28 cellular contexts compared by ENCODE assay signal in genomic region chr9:92247296-92247695, GRCh38. TPM values are rescaled to one million over a fixed set of nuclear protein-coding genes. Genes with fewer than 3 reads are reported as not detected.
DNase-seq lines count a peak whose midpoint lies in the region; ATAC-seq and TF ChIP-seq lines count a peak whose summit lies in the region.
"Had no signal": no experiment of that assay in that cellular context is flagged by ENCODE, and none has a peak within 500 bp of the region (broad histone marks: within the 10 kb centered on the region; RNA-seq: fewer than 3 reads in every experiment).

No MANE protein-coding gene starts in this region.

- no peaks in the 10 kb centered on the region for H3K36me3 ChIP-seq in hepatocyte (replicated peaks; ENCODE audit: insufficient read depth, low read depth)

- H3K4me1 ChIP-seq in hepatocyte (ENCODE audit: insufficient read depth), result no peaks in the 10 kb centered on the region
- H3K4me1 ChIP-seq: Peyer's patch had no signal

- H3K79me2 ChIP-seq in hepatocyte, result no peaks in the 10 kb centered on the region

- POLR2A ChIA-PET in activated CD4-positive, alpha-beta memory T cell treated with anti-CD3 and anti-CD28 coated beads for 36 hours (lab: Charles Lee), result no interaction called here

- no peak overlapping the region for H3K4me3 ChIP-seq in hepatocyte
- H3K4me3 ChIP-seq: GM23248, Peyer's patch had no signal

- no peaks in the 10 kb centered on the region for H3K27me3 ChIP-seq in hepatocyte
- H3K27me3 ChIP-seq: Peyer's patch had no signal

- no peak for TF ChIP-seq CTCF in hepatocyte (IDR thresholded peaks at IDR 0.05; ENCODE audit: poor library complexity)

- peak overlapping the region; percentile 40 for H3K27ac ChIP-seq in hepatocyte
- H3K27ac ChIP-seq: 22Rv1, Peyer's patch, WERI-Rb-1 had no signal

- intact Hi-C loops in activated CD4-positive, alpha-beta memory T cell treated with anti-CD3 and anti-CD28 coated beads for 36 hours (cut with micrococcal nuclease), result loop anchor here (5.0 to 10.0 kb wide), 2 partner anchors 35 to 102 kb away; no protein-coding TSS in a partner anchor

- peak overlapping the region; percentile 44 for H3K27ac Mint-ChIP-seq in activated T-cell treated with anti-CD3 and anti-CD28 coated beads, Interleukin-2, amount 50 U/mL, for 24 hours
- H3K27ac Mint-ChIP-seq in activated CD4-positive, alpha-beta memory T cell treated with anti-CD3 and anti-CD28 coated beads for 36 hours, result no peak overlapping the region
- H3K27ac Mint-ChIP-seq: activated T-helper 2 cell treated with anti-CD3 and anti-CD28 coated beads, Interferon-gamma antibody, Interleukin-2, Interleukin-4, amounts not matched to agents 10 μg/mL and 5 μg/mL and 100 μg/mL, durations not matched to agents 14 hours and 24 hours and 36 hours; B cell; memory B cell; T-helper 2 cell treated with Interferon-gamma antibody and Interleukin-4, amounts not matched to agents 5 μg/mL and 100 μg/mL, for 36 hours; type B pancreatic cell had no signal

- no peak overlapping the region for H3K4me2 ChIP-seq in hepatocyte
- H3K4me2 ChIP-seq: SK-N-SH had no signal

- no peak overlapping the region for H3K4me3 Mint-ChIP-seq in activated T-cell treated with anti-CD3 and anti-CD28 coated beads, Interleukin-2, amount 50 U/mL, for 24 hours
- H3K4me3 Mint-ChIP-seq in activated T-cell treated with anti-CD3 and anti-CD28 coated beads, Interleukin-2, amount 50 U/mL, for 4 hours, result no peak overlapping the region
- H3K4me3 Mint-ChIP-seq in activated CD4-positive, alpha-beta memory T cell treated with anti-CD3 and anti-CD28 coated beads for 36 hours, result no peak overlapping the region
- H3K4me3 Mint-ChIP-seq: activated naive CD8-positive, alpha-beta T cell treated with anti-CD3 and anti-CD28 coated beads for 36 hours; B cell; IgD-negative memory B cell; memory B cell; T-helper 2 cell treated with Interferon-gamma antibody and Interleukin-4, amounts not matched to agents 5 μg/mL and 100 μg/mL, for 36 hours; type B pancreatic cell had no signal

- H3K9me3 ChIP-seq in hepatocyte (ENCODE audit: low read depth), result no peaks in the 10 kb centered on the region
- H3K9me3 ChIP-seq: Peyer's patch, SK-N-SH had no signal

- no peaks in the 10 kb centered on the region for H3K9me3 Mint-ChIP-seq in activated T-cell treated with anti-CD3 and anti-CD28 coated beads, Interleukin-2, amount 50 U/mL, for 24 hours
- H3K9me3 Mint-ChIP-seq in activated T-cell treated with anti-CD3 and anti-CD28 coated beads, Interleukin-2, amount 50 U/mL, for 4 hours, result no peaks in the 10 kb centered on the region
- no peaks in the 10 kb centered on the region for H3K9me3 Mint-ChIP-seq in activated CD4-positive, alpha-beta memory T cell treated with anti-CD3 and anti-CD28 coated beads for 36 hours
- H3K9me3 Mint-ChIP-seq: activated naive CD8-positive, alpha-beta T cell treated with anti-CD3 and anti-CD28 coated beads for 36 hours; activated T-helper 2 cell treated with anti-CD3 and anti-CD28 coated beads, Interferon-gamma antibody, Interleukin-2, Interleukin-4, amounts not matched to agents 10 μg/mL and 5 μg/mL and 100 μg/mL, durations not matched to agents 14 hours and 24 hours and 36 hours; IgD-negative memory B cell; memory B cell; T-helper 2 cell treated with Interferon-gamma antibody and Interleukin-4, amounts not matched to agents 5 μg/mL and 100 μg/mL, for 36 hours; type B pancreatic cell had no signal

- 85% methylated on average over 4 of the region's 4 CpGs for WGBS in hepatocyte (ENCODE audit: low lambda C conversion rate, missing lambda C conversion rate)

- peaks cover 96% of the 10 kb centered on the region for H3K36me3 Mint-ChIP-seq in activated T-cell treated with anti-CD3 and anti-CD28 coated beads, Interleukin-2, amount 50 U/mL, for 24 hours (ENCODE audit: low read depth)
- H3K36me3 Mint-ChIP-seq in activated T-cell treated with anti-CD3 and anti-CD28 coated beads, Interleukin-2, amount 50 U/mL, for 4 hours (ENCODE audit: insufficient read depth), result peaks cover 67% of the 10 kb centered on the region
- H3K36me3 Mint-ChIP-seq in activated CD4-positive, alpha-beta memory T cell treated with anti-CD3 and anti-CD28 coated beads for 36 hours, result peaks cover 78% of the 10 kb centered on the region

- CTCF ChIA-PET in activated CD4-positive, alpha-beta memory T cell treated with anti-CD3 and anti-CD28 coated beads for 36 hours (lab: Charles Lee), result no interaction called here

- H3K9me2 ChIP-seq in hepatocyte (replicated peaks; ENCODE audit: insufficient read depth), result no peaks in the 10 kb centered on the region
- H3K9me2 ChIP-seq: SK-N-SH had no signal

- peaks cover 4% of the 10 kb centered on the region for H3K4me1 Mint-ChIP-seq in activated T-cell treated with anti-CD3 and anti-CD28 coated beads, Interleukin-2, amount 50 U/mL, for 24 hours (ENCODE audit: low read depth)
- H3K4me1 Mint-ChIP-seq in activated T-cell treated with anti-CD3 and anti-CD28 coated beads, Interleukin-2, amount 50 U/mL, for 4 hours (ENCODE audit: low read depth), result no peaks in the 10 kb centered on the region
- peaks cover 10% of the 10 kb centered on the region for H3K4me1 Mint-ChIP-seq in activated CD4-positive, alpha-beta memory T cell treated with anti-CD3 and anti-CD28 coated beads for 36 hours (ENCODE audit: low read depth)
- H3K4me1 Mint-ChIP-seq: activated naive CD8-positive, alpha-beta T cell treated with anti-CD3 and anti-CD28 coated beads for 36 hours; B cell; IgD-negative memory B cell; memory B cell had no signal

- no peak overlapping the region for H2AFZ ChIP-seq in hepatocyte
- H2AFZ ChIP-seq: GM23248 had no signal

- H4K20me1 ChIP-seq in hepatocyte (ENCODE audit: insufficient read depth, poor library complexity, severe bottlenecking), result no peaks in the 10 kb centered on the region

- H3K27me3 Mint-ChIP-seq in activated T-cell treated with anti-CD3 and anti-CD28 coated beads, Interleukin-2, amount 50 U/mL, for 24 hours, result no peaks in the 10 kb centered on the region
- H3K27me3 Mint-ChIP-seq in activated T-cell treated with anti-CD3 and anti-CD28 coated beads, Interleukin-2, amount 50 U/mL, for 4 hours (ENCODE audit: low read depth), result no peaks in the 10 kb centered on the region
- no peaks in the 10 kb centered on the region for H3K27me3 Mint-ChIP-seq in activated CD4-positive, alpha-beta memory T cell treated with anti-CD3 and anti-CD28 coated beads for 36 hours
- H3K27me3 Mint-ChIP-seq: activated naive CD8-positive, alpha-beta T cell treated with anti-CD3 and anti-CD28 coated beads for 36 hours; B cell; IgD-negative memory B cell; memory B cell; type B pancreatic cell had no signal

- no peak for DNase-seq in activated T-cell treated with anti-CD3 and anti-CD28 coated beads, Interleukin-2, amount 50 U/mL, for 24 hours
- DNase-seq in activated T-cell treated with anti-CD3 and anti-CD28 coated beads, Interleukin-2, amount 50 U/mL, for 4 hours, result no peak
- DNase-seq in brain pericyte (ENCODE audit: low read depth, low spot score) (peak; percentile 41), hepatocyte (ENCODE audit: low spot score) (peak; percentile 61), smooth muscle cell of the brain vasculature (ENCODE audit: low read depth, low spot score) (peak; percentile 52), hepatic stellate cell (ENCODE audit: low spot score) (no peak)
- no peak for DNase-seq in activated CD4-positive, alpha-beta memory T cell treated with anti-CD3 and anti-CD28 coated beads for 36 hours
- DNase-seq: activated CD4-positive, alpha-beta T cell treated with anti-CD3 and anti-CD28 coated beads, Interleukin-2, amount 50 U/mL, for 1 hour; activated naive CD8-positive, alpha-beta T cell treated with anti-CD3 and anti-CD28 coated beads for 36 hours; COR-L47; GM23248; left colon; MM.1S; NCI-H1436 treated with DMSO at 0.1 percent for 48 hours; NCI-H524; NK-92 treated with Interleukin-12 subunit alpha and Interleukin-12 subunit beta, amount 100 ng/mL, for 24 hours; Peyer's patch; SK-N-SH; stimulated activated CD8-positive, alpha-beta memory T cell treated with anti-CD3 and anti-CD28 coated beads, Interleukin-4, amount 100 ng/mL, for 48 hours; WERI-Rb-1 had no signal

- ATAC-seq in activated T-cell treated with anti-CD3 and anti-CD28 coated beads, Interleukin-2, amount 50 U/mL, for 4 hours, result no peak
- ATAC-seq in HG03139 (IDR thresholded peaks at IDR 0.05; ENCODE audit: unreplicated experiment), result no peak

RNA-seq across cellular contexts. Expression of gene IARS1, which starts 46.2 kb away (rescaled TPM):
- 100 to 1,000 TPM; 249 to 272 (median 268) TPM for total RNA-seq in activated T-cell treated with anti-CD3 and anti-CD28 coated beads, Interleukin-2, amount 50 U/mL, for 4 hours
- total RNA-seq in hepatocyte, result 158 and 180 TPM in 2 replicates
- 74.4 and 76.7 TPM in 2 replicates for polyA plus RNA-seq in hepatocyte
- total RNA-seq in activated CD4-positive, alpha-beta memory T cell treated with anti-CD3 and anti-CD28 coated beads for 36 hours, result 100 to 1,000 TPM; 212 to 222 TPM

Comparison
In these comparisons a context has a peak if more than half of its experiments do, and no peak if none do; other contexts are left out.
1. DNase-seq: peak in brain pericyte (single experiment), hepatocyte (single experiment) and smooth muscle cell of the brain vasculature (single experiment); none in activated T-cell treated with anti-CD3 and anti-CD28 coated beads, Interleukin-2, amount 50 U/mL, for 24 hours (single experiment), activated T-cell treated with anti-CD3 and anti-CD28 coated beads, Interleukin-2, amount 50 U/mL, for 4 hours (single experiment), hepatic stellate cell (single experiment) and activated CD4-positive, alpha-beta memory T cell treated with anti-CD3 and anti-CD28 coated beads for 36 hours (single experiment).